Comparison of ENCODE assay signal across 8 cellular contexts in the genomic region with DNA sequence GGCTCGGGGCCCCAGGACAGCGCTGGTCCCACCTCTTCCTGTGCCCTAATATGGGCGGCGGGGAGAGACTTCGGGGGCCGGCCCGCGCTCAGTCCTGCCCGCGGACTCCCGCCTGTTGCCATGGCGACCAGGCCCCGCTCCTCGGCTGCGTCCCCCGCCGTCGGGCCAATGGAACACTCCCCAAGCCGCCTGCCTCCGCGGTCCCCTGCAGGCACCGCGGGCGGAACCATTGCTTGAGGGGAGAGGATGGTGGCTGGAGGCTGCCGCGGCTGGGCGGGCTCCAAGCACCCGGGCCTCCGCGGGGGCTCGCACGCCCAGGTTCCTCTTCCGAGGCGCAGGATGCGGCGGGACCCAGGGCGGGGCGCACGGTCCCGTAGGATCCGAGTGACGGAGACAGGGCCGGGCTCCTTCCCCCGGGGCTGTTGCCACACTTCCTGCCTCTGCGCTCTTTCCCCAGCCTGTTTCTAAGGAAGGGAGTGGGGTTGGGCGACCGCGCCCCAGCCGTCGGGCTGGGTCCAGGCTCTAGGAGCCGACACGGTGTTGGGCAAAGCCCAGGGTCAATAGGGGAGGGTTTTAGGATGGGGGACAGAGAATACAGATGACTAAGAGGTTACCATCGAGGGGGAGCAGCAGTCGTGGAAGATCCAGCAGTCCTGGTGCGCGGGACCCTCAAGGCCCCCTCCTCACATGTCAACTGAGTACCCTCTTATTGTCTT. TPM values are rescaled to one million over a fixed set of nuclear protein-coding genes. Genes with fewer than 3 reads are reported as not detected.
DNase-seq lines count a peak whose midpoint lies in the region; ATAC-seq lines count a peak whose summit lies in the region.

No MANE protein-coding gene starts in this region.

- H3K4me3 Mint-ChIP-seq in CD4-positive, alpha-beta memory T cell = peak overlapping the region; percentile 92 to 98 (median 95)

- peak overlapping the region; percentile 100 for H3K27ac ChIP-seq in CD4-positive, alpha-beta memory T cell (ENCODE audit: low read depth, low read length)

- no peaks in the 10 kb centered on the region for H3K27me3 ChIP-seq in CD4-positive, alpha-beta memory T cell (ENCODE audit: insufficient read depth, low read length)
- no peaks in the 10 kb centered on the region for H3K27me3 ChIP-seq in endocrine pancreas (ENCODE audit: control insufficient read depth, insufficient read depth, low read length)

- peak overlapping the region; percentile 91 for H3K9ac ChIP-seq in endocrine pancreas (ENCODE audit: control insufficient read depth, insufficient read depth, low read length)

- peak overlapping the region in 6 of 7 donors; percentile 99 to 100 (median 100) for H3K27ac Mint-ChIP-seq in CD4-positive, alpha-beta memory T cell

- H3K4me1 Mint-ChIP-seq in CD4-positive, alpha-beta memory T cell = peaks cover 20 to 47% (median 28%) of the 10 kb centered on the region in 4 donors

- no peaks in the 10 kb centered on the region for H3K9me3 ChIP-seq in CD4-positive, alpha-beta memory T cell (ENCODE audit: control insufficient read depth in 1 of 2, low read length in 2 of 2)
- H3K9me3 ChIP-seq in endocrine pancreas (ENCODE audit: control insufficient read depth, low read length) = no peaks in the 10 kb centered on the region

- H3K4me3 ChIP-seq in CD4-positive, alpha-beta memory T cell (ENCODE audit: low read length in 2 of 2) = peak overlapping the region; percentile 85 to 100
- H3K4me3 ChIP-seq in endocrine pancreas (ENCODE audit: control insufficient read depth, insufficient read depth, low read length) = peak overlapping the region; percentile 44

- H3K9me3 Mint-ChIP-seq in CD4-positive, alpha-beta memory T cell = peaks cover 0 to 24% (median 0%) of the 10 kb centered on the region in 8 donors

- POLR2A ChIA-PET in CD4-positive, alpha-beta memory T cell (lab: Charles Lee; ENCODE audit: partially characterized antibody) = interaction anchor here (1.1 to 20.0 kb wide), 8 partner anchors 12 to 158 kb away, joined by 3 to 1162 read pairs (median 40); partner anchors contain the start of genes GET3, HOOK2, PRDX2 and RNASEH2A

- peak; percentile 90 to 93 (median 92) for DNase-seq in CD4-positive, alpha-beta memory T cell
- DNase-seq in HK-2 (ENCODE audit: unreplicated experiment) (peak; percentile 96), NOMO-1 treated with DMSO at 0.1 percent for 48 hours (lab: John Stamatoyannopoulos, UW; ENCODE audit: unreplicated experiment) (peak; percentile 96), mesenteric fat pad (ENCODE audit: low spot score) (peak; percentile 99)
- peak; percentile 86 for DNase-seq in activated CD8-positive, alpha-beta memory T cell treated with anti-CD3 and anti-CD28 coated beads, Interleukin-2, amount 50 U/mL, for 1 hour (ENCODE audit: extremely low read depth)
- DNase-seq in stimulated activated CD8-positive, alpha-beta memory T cell treated with anti-CD3 and anti-CD28 coated beads, Interleukin-15, amount 100 ng/mL, for 1 hour (ENCODE audit: low read depth) = peak; percentile 83

- H3K36me3 Mint-ChIP-seq in CD4-positive, alpha-beta memory T cell = peaks cover 4 to 21% of the 10 kb centered on the region in 2 donors

- intact Hi-C loops in CD4-positive, alpha-beta memory T cell (cut with micrococcal nuclease) = loop anchor here (1.0 to 5.0 kb wide), 4 partner anchors 8 to 1057 kb away; partner anchors contain the start of genes IER2, RAD23A and STX10

- no peaks in the 10 kb centered on the region for H3K27me3 Mint-ChIP-seq in CD4-positive, alpha-beta memory T cell

- CTCF ChIA-PET in CD4-positive, alpha-beta memory T cell (lab: Charles Lee; ENCODE audit: partially characterized antibody) = interaction anchor here (1.6 to 17.4 kb wide), 2 partner anchors 19 to 30 kb away, joined by 3 to 906 read pairs; partner anchors contain the start of gene HOOK2

- peak; percentile 39 for ATAC-seq in GM19467 (IDR thresholded peaks at IDR 0.05; ENCODE audit: unreplicated experiment)

- H3K4me1 ChIP-seq in CD4-positive, alpha-beta memory T cell (ENCODE audit: insufficient read depth, low read length) = peaks cover 55% of the 10 kb centered on the region
- peaks cover 6% of the 10 kb centered on the region for H3K4me1 ChIP-seq in endocrine pancreas (ENCODE audit: control insufficient read depth, insufficient read depth, low read length)

- no peaks in the 10 kb centered on the region for H3K36me3 ChIP-seq in CD4-positive, alpha-beta memory T cell (ENCODE audit: insufficient read depth, low read length)
- H3K36me3 ChIP-seq in endocrine pancreas (ENCODE audit: control insufficient read depth, insufficient read depth, low read length) = no peaks in the 10 kb centered on the region

RNA-seq across cellular contexts. Expression of gene JUNB, which starts 1.2 kb away (rescaled TPM):
- total RNA-seq in CD4-positive, alpha-beta memory T cell = 100 to 1,000 TPM; 103 to 106 TPM
- 1,000 to 10,000 TPM in 1 of 2 donors, 100 to 1,000 TPM in 1; 771 to 3,132 TPM for polyA plus RNA-seq in CD4-positive, alpha-beta memory T cell
- 800 TPM for total RNA-seq in mesenteric fat pad

RNA-seq across cellular contexts. Expression of gene PRDX2, which starts 11.5 kb away (rescaled TPM):
- 100 to 1,000 TPM; 116 to 120 TPM for total RNA-seq in CD4-positive, alpha-beta memory T cell
- polyA plus RNA-seq in CD4-positive, alpha-beta memory T cell = 100 to 1,000 TPM; 266 to 533 TPM
- 238 TPM for total RNA-seq in mesenteric fat pad

RNA-seq across cellular contexts. Expression of gene THSD8, which starts 11.8 kb away (rescaled TPM):
- total RNA-seq in CD4-positive, alpha-beta memory T cell = 1 to 10 TPM; 2.2 to 3.2 TPM
- polyA plus RNA-seq in CD4-positive, alpha-beta memory T cell = 1 to 10 TPM; 1.5 to 4.4 TPM
- 2.1 TPM for total RNA-seq in mesenteric fat pad

RNA-seq across cellular contexts. Expression of gene HOOK2, which starts 14.7 kb away (rescaled TPM):
- total RNA-seq in CD4-positive, alpha-beta memory T cell = 10 to 100 TPM; 23.3 to 24.2 TPM
- 1 to 10 TPM; 2.6 to 3.4 TPM for polyA plus RNA-seq in CD4-positive, alpha-beta memory T cell
- total RNA-seq in mesenteric fat pad = 57.7 TPM

RNA-seq across cellular contexts. Expression of gene RNASEH2A, which starts 16.3 kb away (rescaled TPM):
- total RNA-seq in CD4-positive, alpha-beta memory T cell = 10 to 100 TPM; 10.5 to 12.6 TPM
- 10 to 100 TPM; 16.9 to 23.5 TPM for polyA plus RNA-seq in CD4-positive, alpha-beta memory T cell
- total RNA-seq in mesenteric fat pad = 2.7 TPM

Comparison
In these comparisons a context has a peak if more than half of its experiments do, and no peak if none do; other contexts are left out.
1. Peak in every context shown above with its lines: DNase-seq, ATAC-seq, H3K4me3 ChIP-seq and H3K27ac ChIP-seq.